In genomic region chr6:106112446-106112845, GRCh38 we compare ENCODE assay signal across 21 cellular contexts. TPM values are rescaled to one million over a fixed set of nuclear protein-coding genes. Genes with fewer than 3 reads are reported as not detected.
A peak's percentile ranks its signal among the peaks of the same experiment; 100 is the strongest.
DNase-seq lines count a peak whose midpoint lies in the region; TF ChIP-seq lines count a peak whose summit lies in the region.
"Had no signal": no experiment of that assay in that cellular context is flagged by ENCODE, and none has a peak within 500 bp of the region (broad histone marks: within the 10 kb centered on the region; RNA-seq: fewer than 3 reads in every experiment).

No MANE protein-coding gene starts in this region.

- H3K4me1 Mint-ChIP-seq in HFFc6 (ENCODE audit: low read depth) = peaks cover 33% of the 10 kb centered on the region
- H3K4me1 Mint-ChIP-seq in activated CD4-positive, alpha-beta memory T cell treated with anti-CD3 and anti-CD28 coated beads for 36 hours (ENCODE audit: low read depth) = peaks cover 85% of the 10 kb centered on the region
- H3K4me1 Mint-ChIP-seq in immature natural killer cell = peaks cover 94 to 96% of the 10 kb centered on the region in 2 donors

- no peak overlapping the region for H3K4me3 Mint-ChIP-seq in HFFc6
- H3K4me3 Mint-ChIP-seq in activated CD4-positive, alpha-beta memory T cell treated with anti-CD3 and anti-CD28 coated beads for 36 hours = peak overlapping the region; percentile 6
- H3K4me3 Mint-ChIP-seq in immature natural killer cell = peak overlapping the region; percentile 31 to 83 (median 46)
- H3K4me3 Mint-ChIP-seq: naive B cell had no signal

- H3K36me3 Mint-ChIP-seq in HFFc6 (ENCODE audit: low read depth) (peaks cover 23% of the 10 kb centered on the region), immature natural killer cell (peaks cover 14 to 24% (median 23%) of the 10 kb centered on the region in 3 donors)
- peaks cover 22% of the 10 kb centered on the region for H3K36me3 Mint-ChIP-seq in activated CD4-positive, alpha-beta memory T cell treated with anti-CD3 and anti-CD28 coated beads for 36 hours
- H3K36me3 Mint-ChIP-seq: naive B cell had no signal

- peaks cover 15% of the 10 kb centered on the region for H3K27me3 ChIP-seq in left ventricle myocardium inferior (ENCODE audit: low read depth)

- H3K9me3 ChIP-seq in left ventricle myocardium inferior (replicated peaks) = no peaks in the 10 kb centered on the region
- H3K9me3 ChIP-seq: gastroesophageal sphincter had no signal

- H3K27ac ChIP-seq in left ventricle myocardium inferior (replicated peaks) = no peak overlapping the region
- H3K27ac ChIP-seq: 22Rv1, coronary artery, gastroesophageal sphincter had no signal

- POLR2A ChIA-PET in activated CD4-positive, alpha-beta memory T cell treated with anti-CD3 and anti-CD28 coated beads for 36 hours (lab: Charles Lee) = interaction anchor here (0.6 to 4.5 kb wide), 10 partner anchors 9 to 464 kb away, joined by 3 to 25 read pairs (median 8); no protein-coding TSS in a partner anchor

- no peak overlapping the region for H3K4me3 ChIP-seq in left ventricle myocardium inferior
- H3K4me3 ChIP-seq: coronary artery, gastroesophageal sphincter, skin epidermis had no signal

- intact Hi-C loops in activated CD4-positive, alpha-beta memory T cell treated with anti-CD3 and anti-CD28 coated beads for 36 hours (cut with micrococcal nuclease) = no loop called here
- intact Hi-C loops in left ventricle myocardium inferior (cut with micrococcal nuclease) = no loop called here

- peaks cover 7% of the 10 kb centered on the region for H3K36me3 ChIP-seq in left ventricle myocardium inferior
- H3K36me3 ChIP-seq: gastroesophageal sphincter had no signal

- CTCF ChIA-PET in activated CD4-positive, alpha-beta memory T cell treated with anti-CD3 and anti-CD28 coated beads for 36 hours (lab: Charles Lee) = interaction anchor here (0.7 to 3.5 kb wide), 6 partner anchors 9 to 628 kb away, joined by 3 to 19 read pairs (median 6); no protein-coding TSS in a partner anchor

- H3K4me1 ChIP-seq in left ventricle myocardium inferior = peaks cover 8% of the 10 kb centered on the region
- H3K4me1 ChIP-seq: gastroesophageal sphincter had no signal

- TF ChIP-seq CTCF in HFFc6 (IDR thresholded peaks at IDR 0.05) (no peak), left ventricle myocardium inferior (IDR thresholded peaks at IDR 0.05; ENCODE audit: borderline replicate concordance) (no peak)

- peak; percentile 10 for DNase-seq in NOMO-1 treated with DMSO at 0.1 percent for 48 hours (lab: John Stamatoyannopoulos, UW; ENCODE audit: unreplicated experiment)
- DNase-seq in NOMO-1 treated with dmso at 0.1 percent for 144 hours (lab: John Stamatoyannopoulos, UW; ENCODE audit: unreplicated experiment) = no peak
- DNase-seq in HFFc6 = no peak
- DNase-seq in activated CD4-positive, alpha-beta memory T cell treated with anti-CD3 and anti-CD28 coated beads for 36 hours = no peak
- no peak for DNase-seq in immature natural killer cell
- DNase-seq in left ventricle myocardium inferior = no peak
- DNase-seq in ureter (ENCODE audit: low spot score) = no peak
- no peak for DNase-seq in NCI-H69 (lab: John Stamatoyannopoulos, UW)
- DNase-seq: activated CD4-positive, alpha-beta T cell treated with anti-CD3 and anti-CD28 coated beads for 48 hours; activated effector memory CD4-positive, alpha-beta T cell treated with anti-CD3 and anti-CD28 coated beads, Interleukin-2, amount 50 U/mL, for 16 hours; naive B cell; NCI-H1105; NK-92 treated with Interleukin-12 subunit alpha and Interleukin-12 subunit beta, amount 100 ng/mL, for 24 hours; posterior cingulate gyrus; SHP77 treated with DMSO at 0.1 percent for 48 hours; stimulated activated CD4-positive, alpha-beta T cell treated with anti-CD3 and anti-CD28 coated beads, Interleukin-4, amount 100 ng/mL, for 24 hours; stimulated activated CD8-positive, alpha-beta memory T cell treated with anti-CD3 and anti-CD28 coated beads, Interleukin-4, amount 100 ng/mL, for 48 hours had no signal

- H3K27me3 Mint-ChIP-seq in HFFc6 (ENCODE audit: insufficient read depth) (no peaks in the 10 kb centered on the region), immature natural killer cell (ENCODE audit: low read depth in 3 of 3) (peaks cover 4 to 13% (median 4%) of the 10 kb centered on the region in 3 donors)
- H3K27me3 Mint-ChIP-seq in activated CD4-positive, alpha-beta memory T cell treated with anti-CD3 and anti-CD28 coated beads for 36 hours = peaks cover 7% of the 10 kb centered on the region

- H3K27ac Mint-ChIP-seq in HFFc6 = peak overlapping the region; percentile 14; the same call in 1 of the 2 replicates
- peak overlapping the region; percentile 14 for H3K27ac Mint-ChIP-seq in activated CD4-positive, alpha-beta memory T cell treated with anti-CD3 and anti-CD28 coated beads for 36 hours
- H3K27ac Mint-ChIP-seq in immature natural killer cell = peak overlapping the region; percentile 0 to 90 (median 84)

- H3K9me3 Mint-ChIP-seq in HFFc6 (no peaks in the 10 kb centered on the region), immature natural killer cell (no peaks in the 10 kb centered on the region)
- no peaks in the 10 kb centered on the region for H3K9me3 Mint-ChIP-seq in activated CD4-positive, alpha-beta memory T cell treated with anti-CD3 and anti-CD28 coated beads for 36 hours

RNA-seq across cellular contexts. Expression of gene PRDM1, which starts 26.3 kb away (rescaled TPM):
- 10 to 100 TPM in 3 of 6 experiments, 1 to 10 TPM in 3; 8.4 to 12.3 (median 10.3) TPM for total RNA-seq in HFFc6 (2021; fragmentation: NEBNext Ultra II Directional; extraction: Animal tissue kit (Norgen Biotek cat#: 25700))
- 10 to 100 TPM; 70.9 to 78.9 TPM for total RNA-seq in activated CD4-positive, alpha-beta memory T cell treated with anti-CD3 and anti-CD28 coated beads for 36 hours
- 10 to 100 TPM; 25.3 to 77.0 (median 33.0) TPM for polyA plus RNA-seq in immature natural killer cell
- total RNA-seq in left ventricle myocardium inferior (0.85 TPM), ureter (18.2 TPM)

Comparison
In these comparisons a context has a peak if more than half of its experiments do, and no peak if none do; other contexts are left out.
1. H3K27ac Mint-ChIP-seq: peak in every context shown above with its lines; median percentile 84 in immature natural killer cell; 14 in HFFc6; 14 in activated CD4-positive, alpha-beta memory T cell treated with anti-CD3 and anti-CD28 coated beads for 36 hours.